ENCODE assay signal across 12 cellular contexts in the genomic region with DNA sequence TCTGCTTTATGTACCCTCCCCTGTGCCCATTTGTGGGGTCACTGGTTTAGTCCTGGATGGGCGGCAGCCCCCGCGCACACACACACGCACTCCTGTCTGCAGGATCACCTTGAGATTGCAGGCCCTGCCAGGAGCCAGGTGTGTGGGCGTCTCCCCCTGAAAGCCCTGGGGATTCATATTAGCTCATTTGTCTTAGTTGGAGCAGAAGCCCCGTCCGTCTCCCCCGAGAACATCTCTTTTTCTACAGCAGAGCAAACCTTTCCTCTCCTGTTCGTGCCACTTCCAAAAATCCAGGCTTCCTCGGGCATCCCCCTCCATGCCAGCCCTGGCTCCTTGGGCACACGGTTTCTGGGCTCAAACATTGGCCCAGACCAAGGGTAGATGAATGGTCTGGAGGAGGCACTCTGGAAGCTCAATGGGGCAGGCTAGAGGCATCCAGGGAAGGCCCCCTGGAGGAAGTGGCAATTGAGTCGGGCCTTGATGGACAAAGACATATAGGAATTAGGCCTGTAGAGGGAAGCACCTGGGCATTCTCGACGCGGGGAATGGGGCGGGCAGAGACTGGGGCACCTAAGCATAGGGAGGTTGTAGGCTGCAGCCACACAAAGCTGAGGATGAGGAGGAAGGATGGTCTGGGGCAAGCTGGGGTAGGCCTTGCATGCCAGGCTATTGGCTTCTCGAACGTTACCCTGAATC.
DNase-seq lines count a peak whose midpoint lies in the region; ATAC-seq and TF ChIP-seq lines count a peak whose summit lies in the region.
"Had no signal": no experiment of that assay in that cellular context is flagged by ENCODE, and none has a peak within 500 bp of the region (broad histone marks: within the 10 kb centered on the region; RNA-seq: fewer than 3 reads in every experiment).

No MANE protein-coding gene starts in this region.

- H4K20me1 ChIP-seq in mammary epithelial cell (ENCODE audit: insufficient read depth, low read length): no peaks in the 10 kb centered on the region

- H3K4me1 ChIP-seq in mammary epithelial cell (ENCODE audit: insufficient read depth, low read length): peaks cover 54% of the 10 kb centered on the region
- peaks cover 0 to 10% (median 5%) of the 10 kb centered on the region in 4 donors for H3K4me1 ChIP-seq in right lobe of liver
- H3K4me1 ChIP-seq in transverse colon: peaks cover 25 to 53% (median 37%) of the 10 kb centered on the region in 4 donors

- no peak overlapping the region for H2AFZ ChIP-seq in mammary epithelial cell (ENCODE audit: low read depth, low read length)

- CTCF ChIA-PET in activated naive CD4-positive, alpha-beta T cell treated with anti-CD3 and anti-CD28 coated beads for 36 hours (lab: Charles Lee): interaction anchor here (0.7 to 1.6 kb wide), 5 partner anchors 53 to 492 kb away, joined by 3 to 7 read pairs (median 5); no protein-coding TSS in a partner anchor
- CTCF ChIA-PET in mammary epithelial cell (lab: Charles Lee; ENCODE audit: low non-redundant PET): interaction anchor here (1.0 kb wide), 1 partner anchor 64 kb away, joined by 6 read pairs; no protein-coding TSS in a partner anchor
- CTCF ChIA-PET in activated CD8-positive, alpha-beta T cell treated with anti-CD3 and anti-CD28 coated beads for 36 hours (lab: Charles Lee): interaction anchor here (0.8 to 4.2 kb wide), 9 partner anchors 19 to 323 kb away, joined by 3 to 18 read pairs (median 4); no protein-coding TSS in a partner anchor

- no peaks in the 10 kb centered on the region for H3K4me1 Mint-ChIP-seq in activated naive CD4-positive, alpha-beta T cell treated with anti-CD3 and anti-CD28 coated beads for 36 hours (ENCODE audit: low read depth)
- H3K4me1 Mint-ChIP-seq in activated CD8-positive, alpha-beta T cell treated with anti-CD3 and anti-CD28 coated beads for 36 hours (ENCODE audit: low read depth): no peaks in the 10 kb centered on the region
- H3K4me1 Mint-ChIP-seq: naive thymus-derived CD8-positive, alpha-beta T cell had no signal

- no peak overlapping the region for H3K27ac Mint-ChIP-seq in activated naive CD4-positive, alpha-beta T cell treated with anti-CD3 and anti-CD28 coated beads for 36 hours
- H3K27ac Mint-ChIP-seq in activated CD8-positive, alpha-beta T cell treated with anti-CD3 and anti-CD28 coated beads for 36 hours: no peak overlapping the region

- in situ Hi-C loops in mammary epithelial cell (cut with MboI; ENCODE audit: low sequenced_read_pairs in 2 of 2): no loop called here
- in situ Hi-C loops in transverse colon (cut with MboI; ENCODE audit: low pct_ligation_motif_present in 1 of 4, low pct_unique_long_range_greater_than_20kb in 1 of 4, low sequenced_read_pairs in 3 of 4): no loop called here

- H3K4me3 ChIP-seq in mammary epithelial cell (replicated peaks in 1 of 3; ENCODE audit: insufficient read depth in 1 of 3, low read depth in 2 of 3, low read length in 3 of 3) (no peak overlapping the region), right lobe of liver (no peak overlapping the region), transverse colon (no peak overlapping the region)
- H3K4me3 ChIP-seq: thyroid gland had no signal

- dilution Hi-C loops in mammary epithelial cell (cut with HindIII; ENCODE audit: low sequenced_read_pairs): no loop called here

- no peak for TF ChIP-seq CTCF in mammary epithelial cell (conservative IDR thresholded peaks at IDR 0.05 in 1 of 2, IDR thresholded peaks at IDR 0.05 in 1 of 2; ENCODE audit: extremely low read depth in 1 of 2, insufficient read depth in 1 of 2, low read depth in 1 of 2, low read length in 2 of 2)
- TF ChIP-seq CTCF in right lobe of liver (IDR thresholded peaks at IDR 0.05): no peak
- TF ChIP-seq CTCF in transverse colon (IDR thresholded peaks at IDR 0.05): no peak
- no peak for TF ChIP-seq CTCF in activated CD8-positive, alpha-beta T cell treated with anti-CD3 and anti-CD28 coated beads for 36 hours (IDR thresholded peaks at IDR 0.05)

- H3K4me3 Mint-ChIP-seq in activated naive CD4-positive, alpha-beta T cell treated with anti-CD3 and anti-CD28 coated beads for 36 hours: no peak overlapping the region
- H3K4me3 Mint-ChIP-seq in activated CD8-positive, alpha-beta T cell treated with anti-CD3 and anti-CD28 coated beads for 36 hours: no peak overlapping the region
- H3K4me3 Mint-ChIP-seq: naive thymus-derived CD8-positive, alpha-beta T cell had no signal

- H3K9ac ChIP-seq in mammary epithelial cell (ENCODE audit: insufficient read depth, low read length): no peak overlapping the region

- TF ChIP-seq EP300 in transverse colon (IDR thresholded peaks at IDR 0.05; ENCODE audit: low read depth): no peak

- no peak overlapping the region for H3K27ac ChIP-seq in mammary epithelial cell (ENCODE audit: insufficient read depth, low read depth, low read length)
- H3K27ac ChIP-seq in right lobe of liver: no peak overlapping the region
- H3K27ac ChIP-seq in transverse colon: peak overlapping the region; percentile 57 to 85 (median 74)

- peak; percentile 2 for DNase-seq in activated naive CD4-positive, alpha-beta T cell treated with anti-CD3 and anti-CD28 coated beads for 36 hours
- DNase-seq in activated naive CD4-positive, alpha-beta T cell treated with Interleukin-2 at 50 U/mL for 16 hours: no peak
- DNase-seq in mammary epithelial cell (no peak), right lobe of liver (peak in 2 of 3 donors; percentile 26 to 29), transverse colon (no peak), GM19240 (ENCODE audit: insufficient read length, low spot score) (no peak)
- no peak for DNase-seq in activated CD4-positive, alpha-beta T cell treated with anti-CD3 and anti-CD28 coated beads for 48 hours
- no peak for DNase-seq in activated CD8-positive, alpha-beta T cell treated with anti-CD3 and anti-CD28 coated beads for 36 hours
- DNase-seq: activated gamma-delta T cell, OCI-M1 had no signal

- H3K79me2 ChIP-seq in mammary epithelial cell (ENCODE audit: insufficient read depth, low read length): no peaks in the 10 kb centered on the region

- no peak overlapping the region for H3K4me2 ChIP-seq in mammary epithelial cell (ENCODE audit: insufficient read depth, low read depth, low read length)

- TF ChIP-seq POLR2A in right lobe of liver (IDR thresholded peaks at IDR 0.05): no peak
- TF ChIP-seq POLR2A in transverse colon (IDR thresholded peaks at IDR 0.05): no peak

- H3K9me3 Mint-ChIP-seq in activated naive CD4-positive, alpha-beta T cell treated with anti-CD3 and anti-CD28 coated beads for 36 hours: no peaks in the 10 kb centered on the region
- H3K9me3 Mint-ChIP-seq in activated CD8-positive, alpha-beta T cell treated with anti-CD3 and anti-CD28 coated beads for 36 hours: no peaks in the 10 kb centered on the region
- H3K9me3 Mint-ChIP-seq: naive thymus-derived CD8-positive, alpha-beta T cell had no signal

- POLR2A ChIA-PET in activated CD8-positive, alpha-beta T cell treated with anti-CD3 and anti-CD28 coated beads for 36 hours (lab: Charles Lee): no interaction called here

- 83% methylated on average over 16 of the region's 18 CpGs for WGBS in mammary epithelial cell (ENCODE audit: low coverage, missing lambda C conversion rate)
- 86% methylated on average over 12 of the region's 18 CpGs for WGBS in right lobe of liver (ENCODE audit: insufficient coverage, low coverage, low lambda C conversion rate, missing lambda C conversion rate)
- WGBS in transverse colon (ENCODE audit: low coverage in 1 of 2), 2 donors: 81 to 93% methylated on average over 6 to 18 of the region's 18 CpGs

- intact Hi-C loops in activated naive CD4-positive, alpha-beta T cell treated with anti-CD3 and anti-CD28 coated beads for 36 hours (cut with micrococcal nuclease): loop anchor here (10.0 kb wide), 1 partner anchor 320 kb away; no protein-coding TSS in a partner anchor
- intact Hi-C loops in mammary epithelial cell (cut with micrococcal nuclease): loop anchor here (1.0 to 10.0 kb wide), 5 partner anchors 32 to 360 kb away; partner anchors contain the start of gene C16orf74
- intact Hi-C loops in right lobe of liver (cut with DNase I): no loop called here
- intact Hi-C loops in transverse colon (cut with DNase I; ENCODE audit: low total_unique reads): loop anchor here (2.0 to 10.0 kb wide), 4 partner anchors 26 to 320 kb away; partner anchors contain the start of gene GSE1
- intact Hi-C loops in activated CD8-positive, alpha-beta T cell treated with anti-CD3 and anti-CD28 coated beads for 36 hours (cut with micrococcal nuclease): loop anchor here (10.0 kb wide), 1 partner anchor 320 kb away; no protein-coding TSS in a partner anchor

- no peaks in the 10 kb centered on the region for H3K36me3 ChIP-seq in mammary epithelial cell (ENCODE audit: insufficient read depth, low read length)
- H3K36me3 ChIP-seq in right lobe of liver: no peaks in the 10 kb centered on the region
- no peaks in the 10 kb centered on the region for H3K36me3 ChIP-seq in transverse colon
- H3K36me3 ChIP-seq: thyroid gland had no signal

- TSS peak; percentile 46 for BruUV-seq in mammary epithelial cell (replicated peaks; lab: Mats Ljungman, UMichigan)

- H3K27me3 ChIP-seq in mammary epithelial cell (ENCODE audit: insufficient read depth, low read length): no peaks in the 10 kb centered on the region
- H3K27me3 ChIP-seq in right lobe of liver: no peaks in the 10 kb centered on the region
- H3K27me3 ChIP-seq in transverse colon: no peaks in the 10 kb centered on the region
- H3K27me3 ChIP-seq: thyroid gland had no signal

- H3K9me3 ChIP-seq in mammary epithelial cell (replicated peaks; ENCODE audit: insufficient read depth, low read length) (no peaks in the 10 kb centered on the region), right lobe of liver (no peaks in the 10 kb centered on the region), transverse colon (no peaks in the 10 kb centered on the region)
- H3K9me3 ChIP-seq: thyroid gland had no signal

- H3K27me3 Mint-ChIP-seq in activated naive CD4-positive, alpha-beta T cell treated with anti-CD3 and anti-CD28 coated beads for 36 hours (ENCODE audit: low read depth): no peaks in the 10 kb centered on the region
- no peaks in the 10 kb centered on the region for H3K27me3 Mint-ChIP-seq in activated CD8-positive, alpha-beta T cell treated with anti-CD3 and anti-CD28 coated beads for 36 hours
- H3K27me3 Mint-ChIP-seq: naive thymus-derived CD8-positive, alpha-beta T cell had no signal

- no peak for ATAC-seq in right lobe of liver
- no peak for ATAC-seq in activated CD8-positive, alpha-beta T cell treated with anti-CD3 and anti-CD28 coated beads for 36 hours

- H3K36me3 Mint-ChIP-seq in activated naive CD4-positive, alpha-beta T cell treated with anti-CD3 and anti-CD28 coated beads for 36 hours (ENCODE audit: low read depth): no peaks in the 10 kb centered on the region
- no peaks in the 10 kb centered on the region for H3K36me3 Mint-ChIP-seq in activated CD8-positive, alpha-beta T cell treated with anti-CD3 and anti-CD28 coated beads for 36 hours (ENCODE audit: low read depth)

Comparison
In these comparisons a context has a peak if more than half of its experiments do, and no peak if none do; other contexts are left out.
1. DNase-seq: peak in activated naive CD4-positive, alpha-beta T cell treated with anti-CD3 and anti-CD28 coated beads for 36 hours (single experiment) and right lobe of liver (2 of 3); none in activated naive CD4-positive, alpha-beta T cell treated with Interleukin-2 at 50 U/mL for 16 hours (single experiment), mammary epithelial cell (single experiment), transverse colon (single experiment), activated CD4-positive, alpha-beta T cell treated with anti-CD3 and anti-CD28 coated beads for 48 hours (single experiment), activated CD8-positive, alpha-beta T cell treated with anti-CD3 and anti-CD28 coated beads for 36 hours (single experiment) and GM19240 (single experiment).
2. H3K27ac ChIP-seq: peak in transverse colon (4 of 4); none in mammary epithelial cell (single experiment) and right lobe of liver (0 of 3).
3. intact Hi-C loops: an anchor here in activated naive CD4-positive, alpha-beta T cell treated with anti-CD3 and anti-CD28 coated beads for 36 hours (10.0 kb wide), mammary epithelial cell (1.0 to 10.0 kb wide), transverse colon (2.0 to 10.0 kb wide) and activated CD8-positive, alpha-beta T cell treated with anti-CD3 and anti-CD28 coated beads for 36 hours (10.0 kb wide); none called in right lobe of liver.